Comparison of ENCODE assay signal across 3 cellular contexts in the genomic region with DNA sequence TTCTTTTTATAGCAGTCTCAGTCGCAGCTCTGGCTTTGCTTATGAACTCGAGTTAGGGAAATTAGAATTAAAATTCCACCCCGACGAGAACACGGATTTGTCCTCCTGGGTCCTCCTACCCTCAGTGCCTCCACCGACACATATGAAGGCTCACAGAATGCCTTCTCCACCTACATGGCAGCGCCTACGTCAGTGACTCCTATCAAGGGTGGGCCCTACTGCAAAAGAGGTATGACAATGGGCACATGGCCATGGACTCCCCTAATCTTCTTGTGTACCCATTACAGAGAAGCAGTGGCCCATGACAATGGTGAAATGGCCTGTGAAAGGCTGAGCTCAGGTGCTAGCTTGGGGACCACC.
TF ChIP-seq lines count a peak whose summit lies in the region.

No MANE protein-coding gene starts in this region.

TF ChIP-seq in A549, 52 proteins besides CTCF, POLR2A, EP300 and RAD21 (continued from another document):
- TF ChIP-seq, protein P1, sequence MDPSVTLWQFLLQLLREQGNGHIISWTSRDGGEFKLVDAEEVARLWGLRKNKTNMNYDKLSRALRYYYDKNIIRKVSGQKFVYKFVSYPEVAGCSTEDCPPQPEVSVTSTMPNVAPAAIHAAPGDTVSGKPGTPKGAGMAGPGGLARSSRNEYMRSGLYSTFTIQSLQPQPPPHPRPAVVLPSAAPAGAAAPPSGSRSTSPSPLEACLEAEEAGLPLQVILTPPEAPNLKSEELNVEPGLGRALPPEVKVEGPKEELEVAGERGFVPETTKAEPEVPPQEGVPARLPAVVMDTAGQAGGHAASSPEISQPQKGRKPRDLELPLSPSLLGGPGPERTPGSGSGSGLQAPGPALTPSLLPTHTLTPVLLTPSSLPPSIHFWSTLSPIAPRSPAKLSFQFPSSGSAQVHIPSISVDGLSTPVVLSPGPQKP (IDR thresholded peaks at IDR 0.05; ENCODE audit: low read depth, low read length): no peak
- TF ChIP-seq MYC (IDR thresholded peaks at IDR 0.05; ENCODE audit: borderline replicate concordance, low read length) (no peak), ZFP36 (IDR thresholded peaks at IDR 0.05; ENCODE audit: borderline replicate concordance, partially characterized antibody) (no peak), FOXS1 (CRISPR knock-in tag; IDR thresholded peaks at IDR 0.05) (no peak), CHD4 (IDR thresholded peaks at IDR 0.05; ENCODE audit: borderline replicate concordance) (no peak), GATA3 (IDR thresholded peaks at IDR 0.05; ENCODE audit: borderline replicate concordance) (no peak), ZSCAN20 (CRISPR knock-in tag; IDR thresholded peaks at IDR 0.05) (no peak), KDM1A (IDR thresholded peaks at IDR 0.05; ENCODE audit: low read depth) (no peak), FOSL2 (IDR thresholded peaks at IDR 0.05) (no peak), FOSL2 (CRISPR knock-in tag; IDR thresholded peaks at IDR 0.05) (no peak), CEBPB (IDR thresholded peaks at IDR 0.05) (no peak), JUNB (IDR thresholded peaks at IDR 0.05) (no peak)
- TF ChIP-seq, protein P2, sequence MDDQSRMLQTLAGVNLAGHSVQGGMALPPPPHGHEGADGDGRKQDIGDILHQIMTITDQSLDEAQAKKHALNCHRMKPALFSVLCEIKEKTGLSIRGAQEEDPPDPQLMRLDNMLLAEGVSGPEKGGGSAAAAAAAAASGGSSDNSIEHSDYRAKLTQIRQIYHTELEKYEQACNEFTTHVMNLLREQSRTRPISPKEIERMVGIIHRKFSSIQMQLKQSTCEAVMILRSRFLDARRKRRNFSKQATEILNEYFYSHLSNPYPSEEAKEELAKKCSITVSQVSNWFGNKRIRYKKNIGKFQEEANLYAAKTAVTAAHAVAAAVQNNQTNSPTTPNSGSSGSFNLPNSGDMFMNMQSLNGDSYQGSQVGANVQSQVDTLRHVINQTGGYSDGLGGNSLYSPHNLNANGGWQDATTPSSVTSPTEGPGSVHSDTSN (IDR thresholded peaks at IDR 0.05): no peak
- TF ChIP-seq, protein P3, sequence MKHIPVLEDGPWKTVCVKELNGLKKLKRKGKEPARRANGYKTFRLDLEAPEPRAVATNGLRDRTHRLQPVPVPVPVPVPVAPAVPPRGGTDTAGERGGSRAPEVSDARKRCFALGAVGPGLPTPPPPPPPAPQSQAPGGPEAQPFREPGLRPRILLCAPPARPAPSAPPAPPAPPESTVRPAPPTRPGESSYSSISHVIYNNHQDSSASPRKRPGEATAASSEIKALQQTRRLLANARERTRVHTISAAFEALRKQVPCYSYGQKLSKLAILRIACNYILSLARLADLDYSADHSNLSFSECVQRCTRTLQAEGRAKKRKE (CRISPR knock-in tag; IDR thresholded peaks at IDR 0.05; ENCODE audit: low read depth): no peak
- TF ChIP-seq, protein P4, sequence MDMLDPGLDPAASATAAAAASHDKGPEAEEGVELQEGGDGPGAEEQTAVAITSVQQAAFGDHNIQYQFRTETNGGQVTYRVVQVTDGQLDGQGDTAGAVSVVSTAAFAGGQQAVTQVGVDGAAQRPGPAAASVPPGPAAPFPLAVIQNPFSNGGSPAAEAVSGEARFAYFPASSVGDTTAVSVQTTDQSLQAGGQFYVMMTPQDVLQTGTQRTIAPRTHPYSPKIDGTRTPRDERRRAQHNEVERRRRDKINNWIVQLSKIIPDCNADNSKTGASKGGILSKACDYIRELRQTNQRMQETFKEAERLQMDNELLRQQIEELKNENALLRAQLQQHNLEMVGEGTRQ (IDR thresholded peaks at IDR 0.05): no peak
- TF ChIP-seq, protein P5, sequence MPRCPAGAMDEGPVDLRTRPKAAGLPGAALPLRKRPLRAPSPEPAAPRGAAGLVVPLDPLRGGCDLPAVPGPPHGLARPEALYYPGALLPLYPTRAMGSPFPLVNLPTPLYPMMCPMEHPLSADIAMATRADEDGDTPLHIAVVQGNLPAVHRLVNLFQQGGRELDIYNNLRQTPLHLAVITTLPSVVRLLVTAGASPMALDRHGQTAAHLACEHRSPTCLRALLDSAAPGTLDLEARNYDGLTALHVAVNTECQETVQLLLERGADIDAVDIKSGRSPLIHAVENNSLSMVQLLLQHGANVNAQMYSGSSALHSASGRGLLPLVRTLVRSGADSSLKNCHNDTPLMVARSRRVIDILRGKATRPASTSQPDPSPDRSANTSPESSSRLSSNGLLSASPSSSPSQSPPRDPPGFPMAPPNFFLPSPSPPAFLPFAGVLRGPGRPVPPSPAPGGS (IDR thresholded peaks at IDR 0.05): no peak

TF ChIP-seq in HEK293, 187 proteins besides CTCF, POLR2A, EP300 and RAD21 (continued from another document):
- no peak for TF ChIP-seq ZNF311 (tag by site-specific recombination; IDR thresholded peaks at IDR 0.05; ENCODE audit: borderline replicate concordance)

TF ChIP-seq in H1, 55 proteins besides CTCF, POLR2A, EP300 and RAD21 (continued from another document):
- TF ChIP-seq SIN3A (conservative IDR thresholded peaks at IDR 0.05 in 1 of 2, IDR thresholded peaks at IDR 0.05 in 1 of 2; ENCODE audit: low read depth in 1 of 2, low read length in 2 of 2) (no peak), KDM1A (IDR thresholded peaks at IDR 0.05; ENCODE audit: borderline replicate concordance, low read length) (no peak), SP1 (IDR thresholded peaks at IDR 0.05; ENCODE audit: low read depth, low read length) (no peak), CBX5 (IDR thresholded peaks at IDR 0.05; ENCODE audit: low read depth, low read length) (no peak), KDM4A (IDR thresholded peaks at IDR 0.05; ENCODE audit: low read depth, low read length, severe bottlenecking) (no peak), SAP30 (IDR thresholded peaks at IDR 0.05; ENCODE audit: insufficient read depth, insufficient replicate concordance, low read length) (no peak), RBBP5 (IDR thresholded peaks at IDR 0.05; ENCODE audit: borderline replicate concordance, low read depth, low read length) (no peak), HDAC6 (IDR thresholded peaks at IDR 0.05; ENCODE audit: low read depth, low read length) (no peak), SIRT6 (IDR thresholded peaks at IDR 0.05; ENCODE audit: low read length) (no peak)
- TF ChIP-seq, protein P6, sequence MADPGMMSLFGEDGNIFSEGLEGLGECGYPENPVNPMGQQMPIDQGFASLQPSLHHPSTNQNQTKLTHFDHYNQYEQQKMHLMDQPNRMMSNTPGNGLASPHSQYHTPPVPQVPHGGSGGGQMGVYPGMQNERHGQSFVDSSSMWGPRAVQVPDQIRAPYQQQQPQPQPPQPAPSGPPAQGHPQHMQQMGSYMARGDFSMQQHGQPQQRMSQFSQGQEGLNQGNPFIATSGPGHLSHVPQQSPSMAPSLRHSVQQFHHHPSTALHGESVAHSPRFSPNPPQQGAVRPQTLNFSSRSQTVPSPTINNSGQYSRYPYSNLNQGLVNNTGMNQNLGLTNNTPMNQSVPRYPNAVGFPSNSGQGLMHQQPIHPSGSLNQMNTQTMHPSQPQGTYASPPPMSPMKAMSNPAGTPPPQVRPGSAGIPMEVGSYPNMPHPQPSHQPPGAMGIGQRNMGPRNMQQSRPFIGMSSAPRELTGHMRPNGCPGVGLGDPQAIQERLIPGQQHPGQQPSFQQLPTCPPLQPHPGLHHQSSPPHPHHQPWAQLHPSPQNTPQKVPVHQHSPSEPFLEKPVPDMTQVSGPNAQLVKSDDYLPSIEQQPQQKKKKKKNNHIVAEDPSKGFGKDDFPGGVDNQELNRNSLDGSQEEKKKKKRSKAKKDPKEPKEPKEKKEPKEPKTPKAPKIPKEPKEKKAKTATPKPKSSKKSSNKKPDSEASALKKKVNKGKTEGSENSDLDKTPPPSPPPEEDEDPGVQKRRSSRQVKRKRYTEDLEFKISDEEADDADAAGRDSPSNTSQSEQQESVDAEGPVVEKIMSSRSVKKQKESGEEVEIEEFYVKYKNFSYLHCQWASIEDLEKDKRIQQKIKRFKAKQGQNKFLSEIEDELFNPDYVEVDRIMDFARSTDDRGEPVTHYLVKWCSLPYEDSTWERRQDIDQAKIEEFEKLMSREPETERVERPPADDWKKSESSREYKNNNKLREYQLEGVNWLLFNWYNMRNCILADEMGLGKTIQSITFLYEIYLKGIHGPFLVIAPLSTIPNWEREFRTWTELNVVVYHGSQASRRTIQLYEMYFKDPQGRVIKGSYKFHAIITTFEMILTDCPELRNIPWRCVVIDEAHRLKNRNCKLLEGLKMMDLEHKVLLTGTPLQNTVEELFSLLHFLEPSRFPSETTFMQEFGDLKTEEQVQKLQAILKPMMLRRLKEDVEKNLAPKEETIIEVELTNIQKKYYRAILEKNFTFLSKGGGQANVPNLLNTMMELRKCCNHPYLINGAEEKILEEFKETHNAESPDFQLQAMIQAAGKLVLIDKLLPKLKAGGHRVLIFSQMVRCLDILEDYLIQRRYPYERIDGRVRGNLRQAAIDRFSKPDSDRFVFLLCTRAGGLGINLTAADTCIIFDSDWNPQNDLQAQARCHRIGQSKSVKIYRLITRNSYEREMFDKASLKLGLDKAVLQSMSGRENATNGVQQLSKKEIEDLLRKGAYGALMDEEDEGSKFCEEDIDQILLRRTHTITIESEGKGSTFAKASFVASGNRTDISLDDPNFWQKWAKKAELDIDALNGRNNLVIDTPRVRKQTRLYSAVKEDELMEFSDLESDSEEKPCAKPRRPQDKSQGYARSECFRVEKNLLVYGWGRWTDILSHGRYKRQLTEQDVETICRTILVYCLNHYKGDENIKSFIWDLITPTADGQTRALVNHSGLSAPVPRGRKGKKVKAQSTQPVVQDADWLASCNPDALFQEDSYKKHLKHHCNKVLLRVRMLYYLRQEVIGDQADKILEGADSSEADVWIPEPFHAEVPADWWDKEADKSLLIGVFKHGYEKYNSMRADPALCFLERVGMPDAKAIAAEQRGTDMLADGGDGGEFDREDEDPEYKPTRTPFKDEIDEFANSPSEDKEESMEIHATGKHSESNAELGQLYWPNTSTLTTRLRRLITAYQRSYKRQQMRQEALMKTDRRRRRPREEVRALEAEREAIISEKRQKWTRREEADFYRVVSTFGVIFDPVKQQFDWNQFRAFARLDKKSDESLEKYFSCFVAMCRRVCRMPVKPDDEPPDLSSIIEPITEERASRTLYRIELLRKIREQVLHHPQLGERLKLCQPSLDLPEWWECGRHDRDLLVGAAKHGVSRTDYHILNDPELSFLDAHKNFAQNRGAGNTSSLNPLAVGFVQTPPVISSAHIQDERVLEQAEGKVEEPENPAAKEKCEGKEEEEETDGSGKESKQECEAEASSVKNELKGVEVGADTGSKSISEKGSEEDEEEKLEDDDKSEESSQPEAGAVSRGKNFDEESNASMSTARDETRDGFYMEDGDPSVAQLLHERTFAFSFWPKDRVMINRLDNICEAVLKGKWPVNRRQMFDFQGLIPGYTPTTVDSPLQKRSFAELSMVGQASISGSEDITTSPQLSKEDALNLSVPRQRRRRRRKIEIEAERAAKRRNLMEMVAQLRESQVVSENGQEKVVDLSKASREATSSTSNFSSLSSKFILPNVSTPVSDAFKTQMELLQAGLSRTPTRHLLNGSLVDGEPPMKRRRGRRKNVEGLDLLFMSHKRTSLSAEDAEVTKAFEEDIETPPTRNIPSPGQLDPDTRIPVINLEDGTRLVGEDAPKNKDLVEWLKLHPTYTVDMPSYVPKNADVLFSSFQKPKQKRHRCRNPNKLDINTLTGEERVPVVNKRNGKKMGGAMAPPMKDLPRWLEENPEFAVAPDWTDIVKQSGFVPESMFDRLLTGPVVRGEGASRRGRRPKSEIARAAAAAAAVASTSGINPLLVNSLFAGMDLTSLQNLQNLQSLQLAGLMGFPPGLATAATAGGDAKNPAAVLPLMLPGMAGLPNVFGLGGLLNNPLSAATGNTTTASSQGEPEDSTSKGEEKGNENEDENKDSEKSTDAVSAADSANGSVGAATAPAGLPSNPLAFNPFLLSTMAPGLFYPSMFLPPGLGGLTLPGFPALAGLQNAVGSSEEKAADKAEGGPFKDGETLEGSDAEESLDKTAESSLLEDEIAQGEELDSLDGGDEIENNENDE (IDR thresholded peaks at IDR 0.05; ENCODE audit: insufficient replicate concordance, low read length): no peak
